ENCODE assay signal across 8 cellular contexts in the genomic region with DNA sequence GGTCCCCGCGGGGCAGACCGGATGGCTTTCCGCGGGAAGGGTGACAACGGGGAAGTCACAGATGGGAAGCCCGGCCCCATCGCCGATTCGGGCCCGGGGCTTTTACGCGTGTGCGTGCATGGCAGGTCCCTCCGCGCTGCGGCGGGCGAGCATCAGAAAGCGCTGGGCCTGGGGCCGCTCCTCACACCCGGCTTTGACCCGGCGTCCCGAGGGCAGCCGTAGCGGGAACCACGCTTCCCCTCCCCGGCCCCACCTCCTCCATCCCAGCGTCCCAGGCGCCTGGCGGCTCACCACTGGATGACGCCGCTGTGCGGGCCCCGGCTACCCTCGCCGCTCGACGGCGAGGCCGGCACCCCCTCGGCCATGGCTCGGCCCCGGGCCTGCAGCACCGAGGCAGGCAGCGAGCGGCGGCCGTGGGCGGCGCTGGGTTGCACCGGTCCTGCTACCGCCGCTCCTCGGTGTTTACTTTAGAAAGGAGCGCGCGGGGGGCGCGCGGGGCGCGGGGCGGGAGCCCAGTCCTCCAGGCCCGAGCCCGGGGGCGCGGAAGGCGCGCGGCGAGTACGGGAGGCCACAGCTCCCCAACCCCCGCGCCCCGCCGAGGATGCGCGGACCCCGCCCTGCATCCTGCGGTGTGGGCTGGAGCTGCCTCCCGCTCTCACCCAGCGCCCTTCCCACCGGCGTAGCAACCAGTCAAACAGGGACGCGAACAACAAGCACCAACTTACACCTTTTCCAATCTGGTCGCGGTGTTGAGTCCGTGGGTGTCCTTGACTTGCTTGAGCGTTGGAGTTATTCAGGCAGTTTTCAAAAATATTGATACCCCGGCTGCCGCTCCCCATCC. TPM values are rescaled to one million over a fixed set of nuclear protein-coding genes. Genes with fewer than 3 reads are reported as not detected.
DNase-seq lines count a peak whose midpoint lies in the region; ATAC-seq, FAIRE-seq and TF ChIP-seq lines count a peak whose summit lies in the region.

No MANE protein-coding gene starts in this region.

- H3K36me3 ChIP-seq in SJSA1, result peaks cover 4% of the 10 kb centered on the region; the same call in 1 of the 2 replicates
- no peaks in the 10 kb centered on the region for H3K36me3 ChIP-seq in gastrocnemius medialis

- TF ChIP-seq POLR2A in GM12892 (IDR thresholded peaks at IDR 0.05; ENCODE audit: low read depth, low read length) (no peak), gastrocnemius medialis (IDR thresholded peaks at IDR 0.05) (no peak)

- in situ Hi-C loops in gastrocnemius medialis (cut with MboI; ENCODE audit: low sequenced_read_pairs in 4 of 4), result no loop called here

- intact Hi-C loops in gastrocnemius medialis (cut with DNase I; ENCODE audit: low total_unique reads), result no loop called here

- H3K27me3 ChIP-seq in SJSA1 (replicated peaks) (no peaks in the 10 kb centered on the region), gastrocnemius medialis (peaks cover 0 to 12% (median 5%) of the 10 kb centered on the region in 3 donors)

- peak overlapping the region; percentile 71 for H3K4me3 ChIP-seq in SJSA1
- peak overlapping the region; percentile 61 for H3K4me3 ChIP-seq in iPS-18c (ENCODE audit: insufficient read depth, low read depth, low read length)
- peak overlapping the region; percentile 51 to 69 (median 58) for H3K4me3 ChIP-seq in gastrocnemius medialis

- FAIRE-seq in GM12892 (lab: Jason Lieb, UNC), result no peak

- H3K4me1 ChIP-seq in SJSA1 (replicated peaks), result peaks cover 35% of the 10 kb centered on the region
- peaks cover 0 to 5% of the 10 kb centered on the region in 2 donors for H3K4me1 ChIP-seq in gastrocnemius medialis

- H3K27ac ChIP-seq in SJSA1 (peak overlapping the region; percentile 87), gastrocnemius medialis (peak overlapping the region; percentile 30 to 48 (median 33))

- peak; percentile 15 for DNase-seq in GM12892 (ENCODE audit: insufficient read length)
- peak; percentile 69 to 71 for DNase-seq in SJSA1 (ENCODE audit: low read depth in 1 of 2, low spot score in 2 of 2)
- DNase-seq in astrocyte of the hippocampus (ENCODE audit: low read depth, low spot score), result peak; percentile 78
- DNase-seq in gastrocnemius medialis, result no peak
- DNase-seq in NCI-H446 (lab: John Stamatoyannopoulos, UW), result no peak
- no peak for DNase-seq in DMS79 treated with DMSO at 0.1 percent for 48 hours (lab: John Stamatoyannopoulos, UW)

- no peak for TF ChIP-seq CTCF in gastrocnemius medialis (IDR thresholded peaks at IDR 0.05 in 4 of 5, conservative IDR thresholded peaks at IDR 0.05 in 1 of 5)

- peak; percentile 22 to 41 for ATAC-seq in gastrocnemius medialis
- ATAC-seq in GM18858 (IDR thresholded peaks at IDR 0.05; ENCODE audit: unreplicated experiment), result no peak

- H3K9me3 ChIP-seq in SJSA1 (replicated peaks), result no peaks in the 10 kb centered on the region
- no peaks in the 10 kb centered on the region for H3K9me3 ChIP-seq in iPS-18c (ENCODE audit: control insufficient read depth, insufficient read depth, low read length)
- H3K9me3 ChIP-seq in gastrocnemius medialis, result no peaks in the 10 kb centered on the region

RNA-seq across cellular contexts. Expression of gene RFX8, which starts 0.8 kb away (rescaled TPM):
- not detected for polyA plus RNA-seq in GM12892 (2012; ENCODE audit: missing spikeins)
- total RNA-seq in SJSA1 (2014; rRNA removed; shearing (Covaris generic)), result 0.68 TPM in 1 of 2 replicates, not detected in the other
- total RNA-seq in gastrocnemius medialis, result under 1 TPM in 1 of 4 donors, not detected in 3; 0.27 TPM

Comparison
In these comparisons a context has a peak if more than half of its experiments do, and no peak if none do; other contexts are left out.
1. DNase-seq: peak in GM12892 (single experiment), SJSA1 (2 of 2) and astrocyte of the hippocampus (single experiment); none in gastrocnemius medialis (0 of 2), NCI-H446 (0 of 2) and DMS79 treated with DMSO at 0.1 percent for 48 hours (single experiment).
2. Peak in every context shown above with its lines, with median percentiles within 50 percentile points of each other: H3K4me3 ChIP-seq.